ENCODE assay signal across 17 cellular contexts in the genomic region with DNA sequence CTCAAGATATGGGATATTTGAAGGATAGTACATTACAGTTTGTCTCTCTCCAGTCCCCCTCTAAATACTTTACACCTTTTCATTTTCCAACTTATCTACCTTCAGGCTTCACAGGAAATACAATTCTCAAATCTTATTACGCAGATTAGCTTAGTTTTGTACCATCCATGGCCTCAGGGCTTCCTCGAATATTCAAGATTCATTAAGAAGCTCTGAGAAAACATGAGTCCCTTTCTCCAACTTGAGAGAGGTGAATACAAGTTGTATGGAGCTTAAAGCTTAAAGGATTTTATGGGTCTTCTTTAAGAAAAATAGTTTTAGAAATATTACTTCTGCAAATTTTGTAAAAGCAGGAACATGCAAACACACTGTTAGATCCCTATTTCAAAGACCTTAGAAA.
DNase-seq lines count a peak whose midpoint lies in the region; ATAC-seq, FAIRE-seq and TF ChIP-seq lines count a peak whose summit lies in the region.
"Had no signal": no experiment of that assay in that cellular context is flagged by ENCODE, and none has a peak within 500 bp of the region (broad histone marks: within the 10 kb centered on the region; RNA-seq: fewer than 3 reads in every experiment).

No MANE protein-coding gene starts in this region.

- H3K4me3 Mint-ChIP-seq in type B pancreatic cell = no peak overlapping the region
- H3K4me3 Mint-ChIP-seq: CD4-positive, alpha-beta memory T cell; H9 had no signal

- H2BK5ac ChIP-seq in mesendoderm (ENCODE audit: low read length) = no peak overlapping the region

- H2AFZ ChIP-seq in HepG2 (ENCODE audit: low read length) (peak overlapping the region; percentile 83), PC-3 (ENCODE audit: low read length) (no peak overlapping the region)

- H2AK5ac ChIP-seq in mesendoderm (ENCODE audit: low read length) = no peak overlapping the region

- TF ChIP-seq CTCF in HepG2 (CRISPR knock-in tag; IDR thresholded peaks at IDR 0.05) (no peak), right lobe of liver (IDR thresholded peaks at IDR 0.05) (no peak), PC-3 (conservative IDR thresholded peaks at IDR 0.05; ENCODE audit: low read depth, low read length) (no peak), type B pancreatic cell (conservative IDR thresholded peaks at IDR 0.05) (no peak)

- no peak overlapping the region for H3K27ac ChIP-seq in HepG2 (ENCODE audit: extremely low read length, insufficient read depth, low read length)
- H3K27ac ChIP-seq in right lobe of liver = no peak overlapping the region
- no peak overlapping the region for H3K27ac ChIP-seq in PC-3 (ENCODE audit: low read length)
- H3K27ac ChIP-seq in mesendoderm (ENCODE audit: low read depth, low read length) = no peak overlapping the region

- no peaks in the 10 kb centered on the region for H3K4me1 Mint-ChIP-seq in type B pancreatic cell (ENCODE audit: unreplicated experiment)
- H3K4me1 Mint-ChIP-seq: CD4-positive, alpha-beta memory T cell had no signal

- TF ChIP-seq RAD21 in HepG2 (CRISPR knock-in tag; IDR thresholded peaks at IDR 0.05) = no peak

- POLR2A ChIA-PET in HepG2 (lab: Yijun Ruan, JAX) = no interaction called here
- POLR2A ChIA-PET in PC-3 (lab: Charles Lee; ENCODE audit: unreplicated experiment) = no interaction called here

- no peaks in the 10 kb centered on the region for H3K27me3 Mint-ChIP-seq in type B pancreatic cell
- H3K27me3 Mint-ChIP-seq: CD4-positive, alpha-beta memory T cell had no signal

- FAIRE-seq in HepG2 (lab: Jason Lieb, UNC) = no peak
- no peak for FAIRE-seq in H54 (lab: Jason Lieb, UNC)
- FAIRE-seq: G401.6, GM12892, H1 had no signal

- H3K79me1 ChIP-seq in mesendoderm (ENCODE audit: low read length) = no peaks in the 10 kb centered on the region

- H3K36me3 Mint-ChIP-seq in type B pancreatic cell = no peaks in the 10 kb centered on the region
- H3K36me3 Mint-ChIP-seq: CD4-positive, alpha-beta memory T cell had no signal

- H3K4me3 ChIP-seq in HepG2 (replicated peaks in 1 of 3; ENCODE audit: insufficient read depth in 1 of 3, low read depth in 2 of 3, low read length in 3 of 3) = no peak overlapping the region
- H3K4me3 ChIP-seq in right lobe of liver = no peak overlapping the region
- no peak overlapping the region for H3K4me3 ChIP-seq in PC-3 (ENCODE audit: low read length)
- no peak overlapping the region for H3K4me3 ChIP-seq in mesendoderm (ENCODE audit: low read length)

- BruUV-seq in HepG2 (replicated peaks; lab: Mats Ljungman, UMichigan) (no TSS peak), PC-3 (replicated peaks; lab: Mats Ljungman, UMichigan) (no TSS peak)

- no peak overlapping the region for H3K56ac ChIP-seq in mesendoderm (ENCODE audit: low read length)

- no peak overlapping the region for H4K5ac ChIP-seq in mesendoderm (ENCODE audit: low read length)

- H3K4ac ChIP-seq in mesendoderm (ENCODE audit: low read depth, low read length) = no peak overlapping the region

- H3K4me1 ChIP-seq in HepG2 (ENCODE audit: insufficient read depth, low read length) = peaks cover 31% of the 10 kb centered on the region
- peaks cover 0 to 25% (median 9%) of the 10 kb centered on the region in 4 donors for H3K4me1 ChIP-seq in right lobe of liver
- H3K4me1 ChIP-seq in PC-3 (ENCODE audit: insufficient read depth, low read length) = peaks cover 19% of the 10 kb centered on the region
- no peaks in the 10 kb centered on the region for H3K4me1 ChIP-seq in mesendoderm (ENCODE audit: control insufficient read depth, low read depth, low read length)

- H3K9ac ChIP-seq in HepG2 (ENCODE audit: insufficient read depth, low read depth, low read length) (no peak overlapping the region), PC-3 (ENCODE audit: low read length) (no peak overlapping the region), mesendoderm (ENCODE audit: low read length) (no peak overlapping the region)

- H3K27me3 ChIP-seq in HepG2 (ENCODE audit: control insufficient read depth in 1 of 2, insufficient read depth in 2 of 2, low read length in 2 of 2) (no peaks in the 10 kb centered on the region), right lobe of liver (no peaks in the 10 kb centered on the region), PC-3 (ENCODE audit: low read length) (no peaks in the 10 kb centered on the region), mesendoderm (ENCODE audit: insufficient read depth, low read length, poor library complexity) (no peaks in the 10 kb centered on the region)

- H3K9me3 ChIP-seq in HepG2 (ENCODE audit: low read length) (no peaks in the 10 kb centered on the region), right lobe of liver (no peaks in the 10 kb centered on the region), PC-3 (ENCODE audit: low read length) (no peaks in the 10 kb centered on the region; the same call in 1 of the 2 replicates)

- no peak overlapping the region for H3K27ac Mint-ChIP-seq in type B pancreatic cell
- H3K27ac Mint-ChIP-seq: CD4-positive, alpha-beta memory T cell; H9 had no signal

- CTCF ChIA-PET in HepG2 (lab: Yijun Ruan, JAX; ENCODE audit: low intra/inter-chr PET ratio, low total read pairs) (no interaction called here), PC-3 (lab: Charles Lee) (no interaction called here)

- no peak overlapping the region for H3K23ac ChIP-seq in mesendoderm (ENCODE audit: low read length)

- in situ Hi-C loops in HepG2 (cut with HindIII; ENCODE audit: extremely low pct_ligation_motif_present, low pct_unique_long_range_greater_than_20kb) = no loop called here

- DNase-seq in HepG2 (ENCODE audit: low spot score) (no peak), right lobe of liver (no peak), PC-3 (no peak), mesendoderm (peak; percentile 52), H54 (ENCODE audit: insufficient read length, low spot score) (no peak), type B pancreatic cell (ENCODE audit: extremely low spot score, unreplicated experiment) (no peak)
- DNase-seq: C1 segment of cervical spinal cord; Calu3; CD4-positive, alpha-beta memory T cell; COR-L47; DMS153; DND-41; H9 had no signal

- TF ChIP-seq EP300 in HepG2 (IDR thresholded peaks at IDR 0.05; ENCODE audit: low read depth in 2 of 2, low read length in 2 of 2) (no peak), HepG2 (CRISPR knock-in tag; IDR thresholded peaks at IDR 0.05; ENCODE audit: borderline replicate concordance) (no peak)

- WGBS in HepG2 (ENCODE audit: low lambda C conversion rate) = 96% methylated on average over 2 of the region's 2 CpGs
- WGBS in right lobe of liver (ENCODE audit: insufficient coverage, low coverage, low lambda C conversion rate, missing lambda C conversion rate) = 70% methylated on average over 2 of the region's 2 CpGs
- no CpG with 5 or more reads among the region's 2 CpGs for WGBS in mesendoderm (ENCODE audit: extremely low coverage, insufficient coverage, low lambda C conversion rate)

- no peaks in the 10 kb centered on the region for H3F3A ChIP-seq in PC-3 (ENCODE audit: low read length, unreplicated experiment)

- peaks cover 4% of the 10 kb centered on the region for H3K9me3 Mint-ChIP-seq in type B pancreatic cell

- H3K18ac ChIP-seq in mesendoderm (ENCODE audit: low read length) = no peak overlapping the region

- no peaks in the 10 kb centered on the region for H3K36me3 ChIP-seq in HepG2 (replicated peaks in 1 of 2; ENCODE audit: control insufficient read depth in 1 of 2, insufficient read depth in 2 of 2, low read length in 2 of 2)
- no peaks in the 10 kb centered on the region for H3K36me3 ChIP-seq in right lobe of liver
- H3K36me3 ChIP-seq in PC-3 (ENCODE audit: low read depth, low read length) = no peaks in the 10 kb centered on the region
- no peaks in the 10 kb centered on the region for H3K36me3 ChIP-seq in mesendoderm (ENCODE audit: control insufficient read depth, insufficient read depth, low read length)

- ATAC-seq in HepG2 (no peak), right lobe of liver (no peak), PC-3 (no peak)
- ATAC-seq: HCT116 had no signal

- intact Hi-C loops in HepG2 (cut with micrococcal nuclease; ENCODE audit: unreplicated experiment) = loop anchor here (5.0 kb wide), 1 partner anchor 117 kb away; no protein-coding TSS in a partner anchor
- intact Hi-C loops in right lobe of liver (cut with DNase I) = no loop called here
- intact Hi-C loops in PC-3 (cut with micrococcal nuclease) = no loop called here

- H2BK120ac ChIP-seq in mesendoderm (ENCODE audit: low read depth, low read length) = no peak overlapping the region

- H2BK15ac ChIP-seq in mesendoderm (replicated peaks; ENCODE audit: low read depth) = no peak overlapping the region

- H3K79me2 ChIP-seq in HepG2 (ENCODE audit: insufficient read depth, low read length) (no peaks in the 10 kb centered on the region), PC-3 (ENCODE audit: low read length) (no peaks in the 10 kb centered on the region), mesendoderm (ENCODE audit: control insufficient read depth, insufficient read depth, low read length) (no peaks in the 10 kb centered on the region)

- H3K4me2 ChIP-seq in HepG2 (ENCODE audit: low read depth, low read length) (no peak overlapping the region), PC-3 (ENCODE audit: low read length) (peak overlapping the region; percentile 13; the same call in 1 of the 2 replicates), mesendoderm (ENCODE audit: low read length) (no peak overlapping the region)

- H4K8ac ChIP-seq in mesendoderm (ENCODE audit: low read depth, low read length) = no peak overlapping the region

- no peaks in the 10 kb centered on the region for H3K9me2 ChIP-seq in PC-3 (replicated peaks; ENCODE audit: low read length)

- H4K20me1 ChIP-seq in HepG2 (ENCODE audit: insufficient read depth, low read length) (no peaks in the 10 kb centered on the region), PC-3 (ENCODE audit: low read length) (no peaks in the 10 kb centered on the region)

- no peak for TF ChIP-seq POLR2A in HepG2 (IDR thresholded peaks at IDR 0.05; ENCODE audit: insufficient read depth in 1 of 2, low read depth in 2 of 2, low read length in 2 of 2)
- no peak for TF ChIP-seq POLR2A in right lobe of liver (IDR thresholded peaks at IDR 0.05)
- TF ChIP-seq POLR2A in H54 (IDR thresholded peaks at IDR 0.05; ENCODE audit: low read depth, low read length) = no peak

TF ChIP-seq in HepG2, 621 proteins besides CTCF, POLR2A, EP300 and RAD21 (continues in another document):
- no peak for TF ChIP-seq GTF3A (CRISPR knock-in tag; conservative IDR thresholded peaks at IDR 0.05)
- TF ChIP-seq ZNF616 (CRISPR knock-in tag; IDR thresholded peaks at IDR 0.05; ENCODE audit: low read depth) = no peak
- no peak for TF ChIP-seq SP140L (CRISPR knock-in tag; IDR thresholded peaks at IDR 0.05; ENCODE audit: borderline replicate concordance)
- TF ChIP-seq BHLHE40 (IDR thresholded peaks at IDR 0.05; ENCODE audit: low read length) = no peak
- TF ChIP-seq, protein P1, sequence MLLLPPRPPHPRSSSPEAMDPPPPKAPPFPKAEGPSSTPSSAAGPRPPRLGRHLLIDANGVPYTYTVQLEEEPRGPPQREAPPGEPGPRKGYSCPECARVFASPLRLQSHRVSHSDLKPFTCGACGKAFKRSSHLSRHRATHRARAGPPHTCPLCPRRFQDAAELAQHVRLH (CRISPR knock-in tag; IDR thresholded peaks at IDR 0.05; ENCODE audit: borderline replicate concordance, low read depth) = no peak
- TF ChIP-seq NR1H2 (CRISPR knock-in tag; IDR thresholded peaks at IDR 0.05; ENCODE audit: borderline replicate concordance, low read depth) = no peak
- no peak for TF ChIP-seq PRMT3 (CRISPR knock-in tag; IDR thresholded peaks at IDR 0.05; ENCODE audit: borderline replicate concordance, low read depth)
- TF ChIP-seq BRCA1 (CRISPR knock-in tag; IDR thresholded peaks at IDR 0.05) = no peak
